2 cellular contexts compared by ENCODE assay signal in the genomic region with DNA sequence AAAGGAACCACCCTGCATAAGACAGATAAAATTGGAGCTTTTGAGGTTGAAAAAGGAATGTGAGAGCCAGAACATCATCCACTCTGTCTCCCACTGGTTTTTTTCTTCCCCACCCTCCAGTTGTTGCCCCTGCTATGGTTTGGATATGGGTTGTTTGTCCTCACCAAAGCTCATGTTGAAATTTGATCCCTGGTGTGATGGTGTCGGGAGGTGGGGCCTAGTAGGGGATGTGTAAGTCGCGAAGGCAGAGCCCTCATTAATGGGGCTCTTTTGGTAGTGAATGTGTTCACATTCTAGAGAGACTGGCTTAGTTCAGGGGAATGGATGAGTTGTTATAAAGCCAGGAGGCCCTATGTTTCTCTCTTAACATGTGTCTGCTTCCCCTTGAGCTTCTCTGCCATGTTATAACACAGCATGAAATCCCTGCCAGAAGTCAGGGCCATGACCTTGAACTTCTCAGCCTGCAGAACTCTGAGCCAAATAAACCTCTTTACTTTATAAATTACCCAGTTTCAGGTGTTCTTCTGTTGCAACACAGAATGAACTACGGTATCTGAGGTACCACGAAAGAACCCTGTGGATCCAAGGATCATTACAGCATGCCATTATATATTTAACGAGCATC.
TF ChIP-seq lines count a peak whose summit lies in the region.

No MANE protein-coding gene starts in this region.

TF ChIP-seq in GM23338, 12 proteins besides CTCF, POLR2A, EP300 and RAD21 (continued from another document and continues in another):
- TF ChIP-seq, protein P1, sequence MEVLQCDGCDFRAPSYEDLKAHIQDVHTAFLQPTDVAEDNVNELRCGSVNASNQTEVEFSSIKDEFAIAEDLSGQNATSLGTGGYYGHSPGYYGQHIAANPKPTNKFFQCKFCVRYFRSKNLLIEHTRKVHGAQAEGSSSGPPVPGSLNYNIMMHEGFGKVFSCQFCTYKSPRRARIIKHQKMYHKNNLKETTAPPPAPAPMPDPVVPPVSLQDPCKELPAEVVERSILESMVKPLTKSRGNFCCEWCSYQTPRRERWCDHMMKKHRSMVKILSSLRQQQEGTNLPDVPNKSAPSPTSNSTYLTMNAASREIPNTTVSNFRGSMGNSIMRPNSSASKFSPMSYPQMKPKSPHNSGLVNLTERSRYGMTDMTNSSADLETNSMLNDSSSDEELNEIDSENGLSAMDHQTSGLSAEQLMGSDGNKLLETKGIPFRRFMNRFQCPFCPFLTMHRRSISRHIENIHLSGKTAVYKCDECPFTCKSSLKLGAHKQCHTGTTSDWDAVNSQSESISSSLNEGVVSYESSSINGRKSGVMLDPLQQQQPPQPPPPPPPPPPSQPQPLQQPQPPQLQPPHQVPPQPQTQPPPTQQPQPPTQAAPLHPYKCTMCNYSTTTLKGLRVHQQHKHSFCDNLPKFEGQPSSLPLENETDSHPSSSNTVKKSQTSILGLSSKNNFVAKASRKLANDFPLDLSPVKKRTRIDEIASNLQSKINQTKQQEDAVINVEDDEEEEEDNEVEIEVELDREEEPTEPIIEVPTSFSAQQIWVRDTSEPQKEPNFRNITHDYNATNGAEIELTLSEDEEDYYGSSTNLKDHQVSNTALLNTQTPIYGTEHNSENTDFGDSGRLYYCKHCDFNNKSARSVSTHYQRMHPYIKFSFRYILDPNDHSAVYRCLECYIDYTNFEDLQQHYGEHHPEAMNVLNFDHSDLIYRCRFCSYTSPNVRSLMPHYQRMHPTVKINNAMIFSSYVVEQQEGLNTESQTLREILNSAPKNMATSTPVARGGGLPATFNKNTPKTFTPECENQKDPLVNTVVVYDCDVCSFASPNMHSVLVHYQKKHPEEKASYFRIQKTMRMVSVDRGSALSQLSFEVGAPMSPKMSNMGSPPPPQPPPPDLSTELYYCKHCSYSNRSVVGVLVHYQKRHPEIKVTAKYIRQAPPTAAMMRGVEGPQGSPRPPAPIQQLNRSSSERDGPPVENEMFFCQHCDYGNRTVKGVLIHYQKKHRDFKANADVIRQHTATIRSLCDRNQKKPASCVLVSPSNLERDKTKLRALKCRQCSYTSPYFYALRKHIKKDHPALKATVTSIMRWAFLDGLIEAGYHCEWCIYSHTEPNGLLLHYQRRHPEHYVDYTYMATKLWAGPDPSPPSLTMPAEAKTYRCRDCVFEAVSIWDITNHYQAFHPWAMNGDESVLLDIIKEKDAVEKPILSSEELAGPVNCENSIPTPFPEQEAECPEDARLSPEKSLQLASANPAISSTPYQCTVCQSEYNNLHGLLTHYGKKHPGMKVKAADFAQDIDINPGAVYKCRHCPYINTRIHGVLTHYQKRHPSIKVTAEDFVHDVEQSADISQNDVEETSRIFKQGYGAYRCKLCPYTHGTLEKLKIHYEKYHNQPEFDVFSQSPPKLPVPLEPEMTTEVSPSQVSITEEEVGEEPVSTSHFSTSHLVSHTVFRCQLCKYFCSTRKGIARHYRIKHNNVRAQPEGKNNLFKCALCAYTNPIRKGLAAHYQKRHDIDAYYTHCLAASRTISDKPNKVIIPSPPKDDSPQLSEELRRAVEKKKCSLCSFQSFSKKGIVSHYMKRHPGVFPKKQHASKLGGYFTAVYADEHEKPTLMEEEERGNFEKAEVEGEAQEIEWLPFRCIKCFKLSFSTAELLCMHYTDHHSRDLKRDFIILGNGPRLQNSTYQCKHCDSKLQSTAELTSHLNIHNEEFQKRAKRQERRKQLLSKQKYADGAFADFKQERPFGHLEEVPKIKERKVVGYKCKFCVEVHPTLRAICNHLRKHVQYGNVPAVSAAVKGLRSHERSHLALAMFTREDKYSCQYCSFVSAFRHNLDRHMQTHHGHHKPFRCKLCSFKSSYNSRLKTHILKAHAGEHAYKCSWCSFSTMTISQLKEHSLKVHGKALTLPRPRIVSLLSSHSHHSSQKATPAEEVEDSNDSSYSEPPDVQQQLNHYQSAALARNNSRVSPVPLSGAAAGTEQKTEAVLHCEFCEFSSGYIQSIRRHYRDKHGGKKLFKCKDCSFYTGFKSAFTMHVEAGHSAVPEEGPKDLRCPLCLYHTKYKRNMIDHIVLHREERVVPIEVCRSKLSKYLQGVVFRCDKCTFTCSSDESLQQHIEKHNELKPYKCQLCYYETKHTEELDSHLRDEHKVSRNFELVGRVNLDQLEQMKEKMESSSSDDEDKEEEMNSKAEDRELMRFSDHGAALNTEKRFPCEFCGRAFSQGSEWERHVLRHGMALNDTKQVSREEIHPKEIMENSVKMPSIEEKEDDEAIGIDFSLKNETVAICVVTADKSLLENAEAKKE (CRISPR knock-in tag; IDR thresholded peaks at IDR 0.05), result no peak
- TF ChIP-seq, protein P2, sequence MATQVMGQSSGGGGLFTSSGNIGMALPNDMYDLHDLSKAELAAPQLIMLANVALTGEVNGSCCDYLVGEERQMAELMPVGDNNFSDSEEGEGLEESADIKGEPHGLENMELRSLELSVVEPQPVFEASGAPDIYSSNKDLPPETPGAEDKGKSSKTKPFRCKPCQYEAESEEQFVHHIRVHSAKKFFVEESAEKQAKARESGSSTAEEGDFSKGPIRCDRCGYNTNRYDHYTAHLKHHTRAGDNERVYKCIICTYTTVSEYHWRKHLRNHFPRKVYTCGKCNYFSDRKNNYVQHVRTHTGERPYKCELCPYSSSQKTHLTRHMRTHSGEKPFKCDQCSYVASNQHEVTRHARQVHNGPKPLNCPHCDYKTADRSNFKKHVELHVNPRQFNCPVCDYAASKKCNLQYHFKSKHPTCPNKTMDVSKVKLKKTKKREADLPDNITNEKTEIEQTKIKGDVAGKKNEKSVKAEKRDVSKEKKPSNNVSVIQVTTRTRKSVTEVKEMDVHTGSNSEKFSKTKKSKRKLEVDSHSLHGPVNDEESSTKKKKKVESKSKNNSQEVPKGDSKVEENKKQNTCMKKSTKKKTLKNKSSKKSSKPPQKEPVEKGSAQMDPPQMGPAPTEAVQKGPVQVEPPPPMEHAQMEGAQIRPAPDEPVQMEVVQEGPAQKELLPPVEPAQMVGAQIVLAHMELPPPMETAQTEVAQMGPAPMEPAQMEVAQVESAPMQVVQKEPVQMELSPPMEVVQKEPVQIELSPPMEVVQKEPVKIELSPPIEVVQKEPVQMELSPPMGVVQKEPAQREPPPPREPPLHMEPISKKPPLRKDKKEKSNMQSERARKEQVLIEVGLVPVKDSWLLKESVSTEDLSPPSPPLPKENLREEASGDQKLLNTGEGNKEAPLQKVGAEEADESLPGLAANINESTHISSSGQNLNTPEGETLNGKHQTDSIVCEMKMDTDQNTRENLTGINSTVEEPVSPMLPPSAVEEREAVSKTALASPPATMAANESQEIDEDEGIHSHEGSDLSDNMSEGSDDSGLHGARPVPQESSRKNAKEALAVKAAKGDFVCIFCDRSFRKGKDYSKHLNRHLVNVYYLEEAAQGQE (IDR thresholded peaks at IDR 0.05; ENCODE audit: unreplicated experiment), result no peak
- TF ChIP-seq, protein P3, sequence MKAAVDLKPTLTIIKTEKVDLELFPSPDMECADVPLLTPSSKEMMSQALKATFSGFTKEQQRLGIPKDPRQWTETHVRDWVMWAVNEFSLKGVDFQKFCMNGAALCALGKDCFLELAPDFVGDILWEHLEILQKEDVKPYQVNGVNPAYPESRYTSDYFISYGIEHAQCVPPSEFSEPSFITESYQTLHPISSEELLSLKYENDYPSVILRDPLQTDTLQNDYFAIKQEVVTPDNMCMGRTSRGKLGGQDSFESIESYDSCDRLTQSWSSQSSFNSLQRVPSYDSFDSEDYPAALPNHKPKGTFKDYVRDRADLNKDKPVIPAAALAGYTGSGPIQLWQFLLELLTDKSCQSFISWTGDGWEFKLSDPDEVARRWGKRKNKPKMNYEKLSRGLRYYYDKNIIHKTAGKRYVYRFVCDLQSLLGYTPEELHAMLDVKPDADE (IDR thresholded peaks at IDR 0.05), result no peak
- TF ChIP-seq ZNF331 (CRISPR knock-in tag; IDR thresholded peaks at IDR 0.05; ENCODE audit: low read depth) (no peak), EZH2 (IDR thresholded peaks at IDR 0.05; ENCODE audit: low read depth, unreplicated experiment) (no peak), CREB1 (CRISPR knock-in tag; IDR thresholded peaks at IDR 0.05; ENCODE audit: low read depth) (no peak), JUNB (IDR thresholded peaks at IDR 0.05; ENCODE audit: unreplicated experiment) (no peak), NANOG (IDR thresholded peaks at IDR 0.05; ENCODE audit: borderline replicate concordance) (no peak)

TF ChIP-seq in WTC11, 78 proteins besides CTCF, POLR2A, EP300 and RAD21 (continued from another document):
- TF ChIP-seq SMAD3 (CRISPR knock-in tag; IDR thresholded peaks at IDR 0.05; ENCODE audit: borderline replicate concordance) (no peak), ZNF232 (CRISPR knock-in tag; IDR thresholded peaks at IDR 0.05) (no peak), RORB (CRISPR knock-in tag; IDR thresholded peaks at IDR 0.05) (no peak)
- TF ChIP-seq, protein P4, sequence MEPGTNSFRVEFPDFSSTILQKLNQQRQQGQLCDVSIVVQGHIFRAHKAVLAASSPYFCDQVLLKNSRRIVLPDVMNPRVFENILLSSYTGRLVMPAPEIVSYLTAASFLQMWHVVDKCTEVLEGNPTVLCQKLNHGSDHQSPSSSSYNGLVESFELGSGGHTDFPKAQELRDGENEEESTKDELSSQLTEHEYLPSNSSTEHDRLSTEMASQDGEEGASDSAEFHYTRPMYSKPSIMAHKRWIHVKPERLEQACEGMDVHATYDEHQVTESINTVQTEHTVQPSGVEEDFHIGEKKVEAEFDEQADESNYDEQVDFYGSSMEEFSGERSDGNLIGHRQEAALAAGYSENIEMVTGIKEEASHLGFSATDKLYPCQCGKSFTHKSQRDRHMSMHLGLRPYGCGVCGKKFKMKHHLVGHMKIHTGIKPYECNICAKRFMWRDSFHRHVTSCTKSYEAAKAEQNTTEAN (CRISPR knock-in tag; IDR thresholded peaks at IDR 0.05), result no peak
- TF ChIP-seq, protein P5, sequence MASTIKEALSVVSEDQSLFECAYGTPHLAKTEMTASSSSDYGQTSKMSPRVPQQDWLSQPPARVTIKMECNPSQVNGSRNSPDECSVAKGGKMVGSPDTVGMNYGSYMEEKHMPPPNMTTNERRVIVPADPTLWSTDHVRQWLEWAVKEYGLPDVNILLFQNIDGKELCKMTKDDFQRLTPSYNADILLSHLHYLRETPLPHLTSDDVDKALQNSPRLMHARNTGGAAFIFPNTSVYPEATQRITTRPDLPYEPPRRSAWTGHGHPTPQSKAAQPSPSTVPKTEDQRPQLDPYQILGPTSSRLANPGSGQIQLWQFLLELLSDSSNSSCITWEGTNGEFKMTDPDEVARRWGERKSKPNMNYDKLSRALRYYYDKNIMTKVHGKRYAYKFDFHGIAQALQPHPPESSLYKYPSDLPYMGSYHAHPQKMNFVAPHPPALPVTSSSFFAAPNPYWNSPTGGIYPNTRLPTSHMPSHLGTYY (CRISPR knock-in tag; IDR thresholded peaks at IDR 0.05), result no peak
